8 cellular contexts compared by ENCODE assay signal in genomic region chr7:36440880-36441279, GRCh38. TPM values are rescaled to one million over a fixed set of nuclear protein-coding genes. Genes with fewer than 3 reads are reported as not detected.
DNase-seq lines count a peak whose midpoint lies in the region; FAIRE-seq and TF ChIP-seq lines count a peak whose summit lies in the region.

No MANE protein-coding gene starts in this region.

- H3K27ac ChIP-seq in hepatocyte, result no peak overlapping the region
- no peak overlapping the region for H3K27ac ChIP-seq in suprapubic skin
- no peak overlapping the region for H3K27ac ChIP-seq in stomach

- TF ChIP-seq CTCF in hepatocyte (IDR thresholded peaks at IDR 0.05; ENCODE audit: poor library complexity) (peak; percentile 55), suprapubic skin (IDR thresholded peaks at IDR 0.05) (peak in 1 of 2 donors; percentile 12), stomach (IDR thresholded peaks at IDR 0.05) (peak in 3 of 7 experiments; percentile 23 to 39 (median 24))

- 70% methylated on average over 3 of the region's 3 CpGs for WGBS in hepatocyte (ENCODE audit: low lambda C conversion rate, missing lambda C conversion rate)
- 57% methylated on average over 3 of the region's 3 CpGs for WGBS in suprapubic skin
- 39 to 50% (median 47%) methylated on average over 3 of the region's 3 CpGs for WGBS in stomach, 5 donors

- intact Hi-C loops in stomach (cut with DNase I; ENCODE audit: low total_unique reads), result no loop called here

- H3K36me3 ChIP-seq in hepatocyte (replicated peaks; ENCODE audit: insufficient read depth, low read depth), result no peaks in the 10 kb centered on the region
- no peaks in the 10 kb centered on the region for H3K36me3 ChIP-seq in suprapubic skin
- no peaks in the 10 kb centered on the region for H3K36me3 ChIP-seq in stomach

- H3K4me2 ChIP-seq in hepatocyte, result no peak overlapping the region

- FAIRE-seq in H54 (lab: Jason Lieb, UNC), result peak; percentile 57

- TF ChIP-seq EP300 in suprapubic skin (IDR thresholded peaks at IDR 0.05), result no peak
- TF ChIP-seq EP300 in stomach (IDR thresholded peaks at IDR 0.05), result no peak

- no peak overlapping the region for H2AFZ ChIP-seq in hepatocyte

- DNase-seq in AG08396 (ENCODE audit: low spot score) (peak; percentile 31), H54 (ENCODE audit: insufficient read length, low spot score) (no peak), RPMI7951 (ENCODE audit: low read depth) (peak; percentile 26), hepatocyte (ENCODE audit: low spot score) (peak; percentile 54), suprapubic skin (ENCODE audit: low spot score in 2 of 2) (no peak), GM19238 (ENCODE audit: insufficient read length, low spot score) (no peak), stomach (no peak)
- DNase-seq in activated CD8-positive, alpha-beta memory T cell treated with anti-CD3 and anti-CD28 coated beads, Interleukin-2, amount 50 U/mL, for 48 hours, result no peak

- H3K9me2 ChIP-seq in hepatocyte (replicated peaks; ENCODE audit: insufficient read depth), result no peaks in the 10 kb centered on the region

- H3K9me3 ChIP-seq in hepatocyte (ENCODE audit: low read depth) (no peaks in the 10 kb centered on the region), suprapubic skin (no peaks in the 10 kb centered on the region), stomach (no peaks in the 10 kb centered on the region)

- H3K4me3 ChIP-seq in hepatocyte, result no peak overlapping the region
- H3K4me3 ChIP-seq in suprapubic skin, result no peak overlapping the region
- H3K4me3 ChIP-seq in stomach, result no peak overlapping the region

- no peaks in the 10 kb centered on the region for H3K79me2 ChIP-seq in hepatocyte

- no peaks in the 10 kb centered on the region for H3K4me1 ChIP-seq in hepatocyte (ENCODE audit: insufficient read depth)
- H3K4me1 ChIP-seq in suprapubic skin, result no peaks in the 10 kb centered on the region
- H3K4me1 ChIP-seq in stomach, result peaks cover 0 to 9% (median 0%) of the 10 kb centered on the region in 4 donors

- TF ChIP-seq POLR2A in H54 (IDR thresholded peaks at IDR 0.05; ENCODE audit: low read depth, low read length) (no peak), suprapubic skin (IDR thresholded peaks at IDR 0.05) (no peak), stomach (IDR thresholded peaks at IDR 0.05) (no peak)

- H3K27me3 ChIP-seq in hepatocyte (no peaks in the 10 kb centered on the region), suprapubic skin (no peaks in the 10 kb centered on the region), stomach (no peaks in the 10 kb centered on the region)

- H4K20me1 ChIP-seq in hepatocyte (ENCODE audit: insufficient read depth, poor library complexity, severe bottlenecking), result no peaks in the 10 kb centered on the region

RNA-seq across cellular contexts. Expression of gene ANLN, which starts 51.2 kb away (rescaled TPM):
- total RNA-seq in RPMI7951 (2014; rRNA removed; shearing (Covaris generic)), result 435 and 537 TPM in 2 replicates
- total RNA-seq in hepatocyte, result 26.3 and 31.3 TPM in 2 replicates
- 8.2 and 15.4 TPM in 2 replicates for polyA plus RNA-seq in hepatocyte
- total RNA-seq in suprapubic skin, result 10 to 100 TPM; 10.1 to 33.5 (median 17.9) TPM
- 10 to 100 TPM; 11.9 to 25.2 (median 14.6) TPM for total RNA-seq in stomach
- polyA plus RNA-seq in stomach, result 1 to 10 TPM; 3.5 to 8.5 (median 5.4) TPM

Comparison
In these comparisons a context has a peak if more than half of its experiments do, and no peak if none do; other contexts are left out.
1. DNase-seq: peak in AG08396 (single experiment), RPMI7951 (single experiment) and hepatocyte (single experiment); none in H54 (single experiment), suprapubic skin (0 of 2), activated CD8-positive, alpha-beta memory T cell treated with anti-CD3 and anti-CD28 coated beads, Interleukin-2, amount 50 U/mL, for 48 hours (single experiment), GM19238 (single experiment) and stomach (single experiment).
2. RNA of gene ANLN, which starts 51.2 kb away (total RNA-seq): 435 to 537 TPM in RPMI7951; 26.3 to 31.3 TPM in hepatocyte, 10.1 to 33.5 TPM in suprapubic skin and 11.9 to 25.2 TPM in stomach; every median in the first group is over 10 times any median in the second.